Comparison of ENCODE assay signal across 9 cellular contexts in the genomic region with DNA sequence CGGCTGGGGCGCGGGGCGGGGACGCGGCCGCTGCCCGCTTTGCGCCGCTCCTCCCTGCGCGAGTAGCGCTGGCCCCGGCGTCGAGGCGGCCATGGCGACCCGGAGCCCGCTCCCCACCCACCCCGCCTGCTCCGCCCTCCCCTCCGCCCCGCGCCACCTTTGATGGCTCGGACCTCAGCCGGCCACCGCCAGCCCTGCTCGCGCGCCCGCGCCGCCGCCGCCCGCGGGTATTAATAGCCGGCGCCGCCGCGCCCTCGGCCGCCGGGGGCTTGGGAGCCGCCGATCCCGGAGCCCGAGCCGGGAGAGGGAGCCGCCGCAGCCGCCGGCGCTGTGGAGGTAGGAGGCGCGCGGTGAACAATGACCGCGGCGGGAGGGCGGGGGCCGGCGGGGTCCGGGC. TPM values are rescaled to one million over a fixed set of nuclear protein-coding genes. Genes with fewer than 3 reads are reported as not detected.
A peak's percentile ranks its signal among the peaks of the same experiment; 100 is the strongest.
DNase-seq lines count a peak whose midpoint lies in the region; TF ChIP-seq lines count a peak whose summit lies in the region.
"Had no signal": no experiment of that assay in that cellular context is flagged by ENCODE, and none has a peak within 500 bp of the region (broad histone marks: within the 10 kb centered on the region; RNA-seq: fewer than 3 reads in every experiment).

No MANE protein-coding gene starts in this region.

- no peaks in the 10 kb centered on the region for H3K9me3 ChIP-seq in GM23248 (ENCODE audit: low read depth)
- H3K9me3 ChIP-seq in vagina, result no peaks in the 10 kb centered on the region

- H3K4me3 Mint-ChIP-seq in activated CD4-positive, alpha-beta memory T cell treated with anti-CD3 and anti-CD28 coated beads, Interleukin-2, amount 10 ng/mL, durations not matched to agents 7 days and 5 days, result no peak overlapping the region

- H3K9ac ChIP-seq in GM23248, result peak overlapping the region; percentile 94

- no peak for TF ChIP-seq POLR2A in vagina (IDR thresholded peaks at IDR 0.05)

- TF ChIP-seq CTCF in C4-2B (conservative IDR thresholded peaks at IDR 0.05), result peak; percentile 51
- TF ChIP-seq CTCF in kidney epithelial cell (IDR thresholded peaks at IDR 0.05; ENCODE audit: insufficient read depth, low read length, poor library complexity, severe bottlenecking), result no peak
- no peak for TF ChIP-seq CTCF in vagina (IDR thresholded peaks at IDR 0.05)

- in situ Hi-C loops in GM23248 (cut with MboI), result no loop called here

- CTCF ChIA-PET in activated CD4-positive, alpha-beta memory T cell treated with anti-CD3 and anti-CD28 coated beads, Interleukin-2, amount 10 ng/mL, durations not matched to agents 7 days and 5 days (lab: Charles Lee), result no interaction called here

- H3K27ac ChIP-seq in C4-2B (peak overlapping the region; percentile 89), GM23248 (no peak overlapping the region), vagina (peak overlapping the region; percentile 74)

- intact Hi-C loops in vagina (cut with DNase I), result loop anchor here (10.0 kb wide), 1 partner anchor 302 kb away; no protein-coding TSS in a partner anchor

- H2AFZ ChIP-seq in GM23248, result no peak overlapping the region

- H3K4me1 Mint-ChIP-seq in activated CD4-positive, alpha-beta memory T cell treated with anti-CD3 and anti-CD28 coated beads, Interleukin-2, amount 10 ng/mL, durations not matched to agents 7 days and 5 days, result peaks cover 11% of the 10 kb centered on the region

- H3K79me2 ChIP-seq in GM23248 (ENCODE audit: insufficient read depth), result peaks cover 43% of the 10 kb centered on the region

- no peak overlapping the region for H3K27ac Mint-ChIP-seq in activated CD4-positive, alpha-beta memory T cell treated with anti-CD3 and anti-CD28 coated beads, Interleukin-2, amount 10 ng/mL, durations not matched to agents 7 days and 5 days
- H3K27ac Mint-ChIP-seq: stimulated activated naive CD8-positive, alpha-beta T cell treated with anti-CD3 and anti-CD28 coated beads, Interleukin-15, Interleukin-2, amounts not matched to agents 100 ng/mL and 50 ng/mL, for 24 hours had no signal

- H3K27me3 Mint-ChIP-seq in activated CD4-positive, alpha-beta memory T cell treated with anti-CD3 and anti-CD28 coated beads, Interleukin-2, amount 10 ng/mL, durations not matched to agents 7 days and 5 days, result peaks cover 62% of the 10 kb centered on the region

- no peaks in the 10 kb centered on the region for H3K9me2 ChIP-seq in GM23248 (ENCODE audit: insufficient read depth)

- POLR2A ChIA-PET in activated CD4-positive, alpha-beta memory T cell treated with anti-CD3 and anti-CD28 coated beads, Interleukin-2, amount 10 ng/mL, durations not matched to agents 7 days and 5 days (lab: Charles Lee), result no interaction called here

- WGBS in GM23248 (ENCODE audit: low coverage in 1 of 2, low lambda C conversion rate in 2 of 2, missing lambda C conversion rate in 2 of 2), 2 experiments, result 1 to 3% methylated on average over 32 to 36 of the region's 66 CpGs

- no peaks in the 10 kb centered on the region for H3K36me3 Mint-ChIP-seq in activated CD4-positive, alpha-beta memory T cell treated with anti-CD3 and anti-CD28 coated beads, Interleukin-2, amount 10 ng/mL, durations not matched to agents 7 days and 5 days (ENCODE audit: low read depth)

- H3K36me3 ChIP-seq in GM23248 (ENCODE audit: low read depth), result no peaks in the 10 kb centered on the region
- H3K36me3 ChIP-seq in kidney epithelial cell (ENCODE audit: control insufficient read depth, insufficient read depth, low read length), result no peaks in the 10 kb centered on the region
- H3K36me3 ChIP-seq in vagina, result no peaks in the 10 kb centered on the region

- H3K4me3 ChIP-seq in GM23248 (peak overlapping the region; percentile 98), kidney epithelial cell (ENCODE audit: low read depth, low read length) (peak overlapping the region; percentile 56), vagina (peak overlapping the region; percentile 58 to 96)

- H3K27me3 ChIP-seq in GM23248 (replicated peaks; ENCODE audit: insufficient read depth) (no peaks in the 10 kb centered on the region), kidney epithelial cell (ENCODE audit: control insufficient read depth, insufficient read depth, low read length) (no peaks in the 10 kb centered on the region), vagina (no peaks in the 10 kb centered on the region)

- DNase-seq in GM23248 (no peak), T1000 (lab: John Stamatoyannopoulos, UW) (peak; percentile 37), kidney epithelial cell (ENCODE audit: low read depth) (no peak), vagina (ENCODE audit: extremely low spot score in 2 of 2) (no peak), NCI-H187 treated with DMSO at 0.1 percent for 48 hours (lab: John Stamatoyannopoulos, UW) (no peak), HPDE6-E6E7 (ENCODE audit: extremely low spot score) (no peak)
- no peak for DNase-seq in activated CD4-positive, alpha-beta memory T cell treated with anti-CD3 and anti-CD28 coated beads, Interleukin-2, amount 10 ng/mL, durations not matched to agents 7 days and 5 days

- no peaks in the 10 kb centered on the region for H3K9me3 Mint-ChIP-seq in activated CD4-positive, alpha-beta memory T cell treated with anti-CD3 and anti-CD28 coated beads, Interleukin-2, amount 10 ng/mL, durations not matched to agents 7 days and 5 days
- H3K9me3 Mint-ChIP-seq: stimulated activated naive CD8-positive, alpha-beta T cell treated with anti-CD3 and anti-CD28 coated beads, Interleukin-15, Interleukin-2, amounts not matched to agents 100 ng/mL and 50 ng/mL, for 24 hours had no signal

- H3K4me2 ChIP-seq in GM23248 (ENCODE audit: unreplicated experiment), result peak overlapping the region; percentile 98

- peaks cover 21% of the 10 kb centered on the region for H3F3A ChIP-seq in GM23248 (ENCODE audit: insufficient read depth)

- H3K4me1 ChIP-seq in GM23248 (ENCODE audit: insufficient read depth), result peaks cover 15% of the 10 kb centered on the region
- peaks cover 23% of the 10 kb centered on the region for H3K4me1 ChIP-seq in vagina

- peaks cover 6% of the 10 kb centered on the region; the same call in 1 of the 2 replicates for H4K20me1 ChIP-seq in GM23248 (ENCODE audit: insufficient read depth)

RNA-seq across cellular contexts. Expression of gene FARP1, which starts 0.3 kb away (rescaled TPM):
- 43.3 and 56.6 TPM in 2 replicates for total RNA-seq in GM23248 (2014; rRNA removed; shearing (Covaris generic))
- polyA plus RNA-seq in GM23248 (2016; fragmentation: Nextera tagmentation; extraction: Ambion mirVana), result 53.7 and 55.9 TPM in 2 replicates
- total RNA-seq in kidney epithelial cell, result 135 and 147 TPM in 2 replicates
- 17.7 TPM for total RNA-seq in vagina
- under 1 TPM; 0.50 to 0.75 TPM for total RNA-seq in activated CD4-positive, alpha-beta memory T cell treated with anti-CD3 and anti-CD28 coated beads, Interleukin-2, amount 10 ng/mL, durations not matched to agents 7 days and 5 days

RNA-seq across cellular contexts. Expression of gene RNF113B, which starts 33.9 kb away (rescaled TPM):
- total RNA-seq in GM23248 (2014; rRNA removed; shearing (Covaris generic)), result not detected in 2 replicates
- polyA plus RNA-seq in GM23248 (2016; fragmentation: Nextera tagmentation; extraction: Ambion mirVana), result not detected in 2 replicates
- total RNA-seq in kidney epithelial cell (not detected in 2 replicates), vagina (not detected)
- total RNA-seq in activated CD4-positive, alpha-beta memory T cell treated with anti-CD3 and anti-CD28 coated beads, Interleukin-2, amount 10 ng/mL, durations not matched to agents 7 days and 5 days, result not detected

Comparison
In these comparisons a context has a peak if more than half of its experiments do, and no peak if none do; other contexts are left out.
1. RNA of gene FARP1, which starts 0.3 kb away (total RNA-seq): 135 to 147 TPM in kidney epithelial cell, 43.3 to 56.6 TPM in GM23248 and 17.7 TPM in vagina (single experiment); 0.50 to 0.75 TPM in activated CD4-positive, alpha-beta memory T cell treated with anti-CD3 and anti-CD28 coated beads, Interleukin-2, amount 10 ng/mL, durations not matched to agents 7 days and 5 days; every median in the first group is over 10 times any median in the second.
2. Peak in every context shown above with its lines, with median percentiles within 50 percentile points of each other: H3K4me3 ChIP-seq.